In genomic region chr15:28962851-28963710, GRCh38 we compare ENCODE assay signal across 19 cellular contexts.
A peak's percentile ranks its signal among the peaks of the same experiment; 100 is the strongest.
DNase-seq lines count a peak whose midpoint lies in the region; ATAC-seq and TF ChIP-seq lines count a peak whose summit lies in the region.
"Had no signal": no experiment of that assay in that cellular context is flagged by ENCODE, and none has a peak within 500 bp of the region (broad histone marks: within the 10 kb centered on the region; RNA-seq: fewer than 3 reads in every experiment).

No MANE protein-coding gene starts in this region.

- H3K27me3 Mint-ChIP-seq in activated T-helper 17 cell treated with anti-CD3 and anti-CD28 coated beads, Interleukin-2, amount 50 U/mL, for 72 hours, result no peaks in the 10 kb centered on the region
- no peaks in the 10 kb centered on the region for H3K27me3 Mint-ChIP-seq in natural killer cell treated with Interleukin-12 subunit alpha and Interleukin-12 subunit beta and Interleukin-15 and Interleukin-18, amount 100 ng/mL, for 72 hours

- ATAC-seq in HG02798 (IDR thresholded peaks at IDR 0.05; ENCODE audit: poor library complexity, unreplicated experiment) (peak; percentile 48), mucosa of descending colon (no peak)
- ATAC-seq in activated T-helper 17 cell treated with anti-CD3 and anti-CD28 coated beads, Interleukin-2, amount 50 U/mL, for 72 hours (replicated peaks), result peak; percentile 77
- ATAC-seq in natural killer cell treated with Interleukin-12 subunit alpha and Interleukin-12 subunit beta and Interleukin-15 and Interleukin-18, amount 100 ng/mL, for 72 hours, result peak in 1 of 2 donors; percentile 52
- ATAC-seq: heart left ventricle; naive thymus-derived CD4-positive, alpha-beta T cell; SK-N-SH treated with all-trans-retinoic acid at 6 μM for 48 hours had no signal

- H3K36me3 Mint-ChIP-seq in activated T-helper 17 cell treated with anti-CD3 and anti-CD28 coated beads, Interleukin-2, amount 50 U/mL, for 72 hours (ENCODE audit: low read depth), result no peaks in the 10 kb centered on the region
- H3K36me3 Mint-ChIP-seq in natural killer cell treated with Interleukin-12 subunit alpha and Interleukin-12 subunit beta and Interleukin-15 and Interleukin-18, amount 100 ng/mL, for 72 hours, result no peaks in the 10 kb centered on the region

- peak; percentile 6 for DNase-seq in GM12865 (ENCODE audit: low read depth)
- no peak for DNase-seq in natural killer cell treated with Interleukin-12 subunit alpha and Interleukin-12 subunit beta and Interleukin-15 and Interleukin-18, amount 100 ng/mL, for 72 hours (ENCODE audit: low spot score)
- no peak for DNase-seq in NCI-H1694 treated with DMSO at 0.1 percent for 48 hours (lab: John Stamatoyannopoulos, UW)
- no peak for DNase-seq in mucosa of descending colon
- no peak for DNase-seq in islet precursor cell
- DNase-seq: amygdala; effector CD4-positive, alpha-beta T cell; heart left ventricle; naive thymus-derived CD4-positive, alpha-beta T cell; NCI-H1694; NCI-H226; NK-92 treated with Interleukin-12 subunit alpha and Interleukin-12 subunit beta, amount 100 ng/mL, for 24 hours; small intestine; stimulated activated CD4-positive, alpha-beta T cell treated with anti-CD3 and anti-CD28 coated beads, Interleukin-4, amount 100 ng/mL, for 4 hours had no signal

- no peaks in the 10 kb centered on the region for H3K9me3 ChIP-seq in mucosa of descending colon
- H3K9me3 ChIP-seq: heart left ventricle, suprapubic skin, vagina had no signal

- intact Hi-C loops in mucosa of descending colon (cut with DNase I, micrococcal nuclease), result no loop called here

- H3K27ac Mint-ChIP-seq in activated T-helper 17 cell treated with anti-CD3 and anti-CD28 coated beads, Interleukin-2, amount 50 U/mL, for 72 hours, result peak overlapping the region; percentile 77
- H3K27ac Mint-ChIP-seq in natural killer cell treated with Interleukin-12 subunit alpha and Interleukin-12 subunit beta and Interleukin-15 and Interleukin-18, amount 100 ng/mL, for 72 hours, result peak overlapping the region; percentile 22 to 28

- no peaks in the 10 kb centered on the region for H3K36me3 ChIP-seq in mucosa of descending colon (ENCODE audit: low read depth)
- H3K36me3 ChIP-seq: heart left ventricle, suprapubic skin, vagina had no signal

- H3K4me1 ChIP-seq in mucosa of descending colon (ENCODE audit: low read depth), result no peaks in the 10 kb centered on the region
- H3K4me1 ChIP-seq: heart left ventricle, suprapubic skin, vagina had no signal

- TF ChIP-seq CTCF in GM12865 (IDR thresholded peaks at IDR 0.05; ENCODE audit: insufficient read depth, low read depth, low read length, missing control alignments) (no peak), mucosa of descending colon (IDR thresholded peaks at IDR 0.05) (no peak)

- H3K4me3 Mint-ChIP-seq in activated T-helper 17 cell treated with anti-CD3 and anti-CD28 coated beads, Interleukin-2, amount 50 U/mL, for 72 hours, result peak overlapping the region; percentile 36
- H3K4me3 Mint-ChIP-seq in natural killer cell treated with Interleukin-12 subunit alpha and Interleukin-12 subunit beta and Interleukin-15 and Interleukin-18, amount 100 ng/mL, for 72 hours, result peak overlapping the region; percentile 6

- H3K4me3 ChIP-seq in GM12865 (ENCODE audit: low read depth, low read length) (no peak overlapping the region), mucosa of descending colon (no peak overlapping the region)
- H3K4me3 ChIP-seq: heart left ventricle, suprapubic skin, vagina had no signal

- no peaks in the 10 kb centered on the region for H3K9me3 Mint-ChIP-seq in activated T-helper 17 cell treated with anti-CD3 and anti-CD28 coated beads, Interleukin-2, amount 50 U/mL, for 72 hours
- no peaks in the 10 kb centered on the region for H3K9me3 Mint-ChIP-seq in natural killer cell treated with Interleukin-12 subunit alpha and Interleukin-12 subunit beta and Interleukin-15 and Interleukin-18, amount 100 ng/mL, for 72 hours

- peaks cover 8% of the 10 kb centered on the region for H3K4me1 Mint-ChIP-seq in activated T-helper 17 cell treated with anti-CD3 and anti-CD28 coated beads, Interleukin-2, amount 50 U/mL, for 72 hours
- peaks cover 42 to 44% of the 10 kb centered on the region in 2 donors for H3K4me1 Mint-ChIP-seq in natural killer cell treated with Interleukin-12 subunit alpha and Interleukin-12 subunit beta and Interleukin-15 and Interleukin-18, amount 100 ng/mL, for 72 hours (ENCODE audit: low read depth in 2 of 2)
